In genomic region chr3:141782386-141782932, GRCh38 we compare ENCODE assay signal across 17 cellular contexts. TPM values are rescaled to one million over a fixed set of nuclear protein-coding genes. Genes with fewer than 3 reads are reported as not detected.
A peak's percentile ranks its signal among the peaks of the same experiment; 100 is the strongest.
DNase-seq lines count a peak whose midpoint lies in the region; ATAC-seq and TF ChIP-seq lines count a peak whose summit lies in the region.
"Had no signal": no experiment of that assay in that cellular context is flagged by ENCODE, and none has a peak within 500 bp of the region (broad histone marks: within the 10 kb centered on the region; RNA-seq: fewer than 3 reads in every experiment).

No MANE protein-coding gene starts in this region.

- no peak for TF ChIP-seq POLR2A in GM18505 (IDR thresholded peaks at IDR 0.05; ENCODE audit: borderline replicate concordance, extremely low read depth, insufficient read depth, insufficient read length)

- no peak for DNase-seq in left ventricle myocardium inferior
- no peak for DNase-seq in left ventricle myocardium superior
- peak; percentile 58 for DNase-seq in SK-MEL-5 (ENCODE audit: low read depth, low spot score)
- DNase-seq in fibroblast of mammary gland (ENCODE audit: low read depth): no peak
- DNase-seq in upper lobe of right lung: no peak
- DNase-seq in stimulated activated CD4-positive, alpha-beta T cell treated with anti-CD3 and anti-CD28 coated beads, Interleukin-2, amount 100 ng/mL, for 48 hours: no peak
- DNase-seq: activated CD4-positive, alpha-beta T cell treated with anti-CD3 and anti-CD28 coated beads, Interleukin-2, amount 10 ng/mL, durations not matched to agents 7 days and 5 days; activated effector memory CD4-positive, alpha-beta T cell treated with Interleukin-2 at 50 U/mL for 16 hours; EL; foreskin fibroblast; kidney glomerular epithelial cell; NCI-H187; stimulated activated CD8-positive, alpha-beta memory T cell treated with anti-CD3 and anti-CD28 coated beads, Interleukin-4, amount 100 ng/mL, for 48 hours had no signal

- TF ChIP-seq CTCF in left ventricle myocardium inferior (IDR thresholded peaks at IDR 0.05; ENCODE audit: borderline replicate concordance): peak; percentile 40
- peak; percentile 12 for TF ChIP-seq CTCF in fibroblast of mammary gland (conservative IDR thresholded peaks at IDR 0.05; ENCODE audit: control insufficient read depth, insufficient read depth, low read depth, low read length)
- no peak for TF ChIP-seq CTCF in upper lobe of right lung (IDR thresholded peaks at IDR 0.05)

- H3K4me1 ChIP-seq in left ventricle myocardium inferior (no peaks in the 10 kb centered on the region), upper lobe of right lung (no peaks in the 10 kb centered on the region)
- H3K4me1 ChIP-seq: vagina had no signal

- H3K27me3 ChIP-seq in left ventricle myocardium inferior (ENCODE audit: low read depth) (no peaks in the 10 kb centered on the region), upper lobe of right lung (no peaks in the 10 kb centered on the region)
- H3K27me3 ChIP-seq: vagina had no signal

- intact Hi-C loops in left ventricle myocardium inferior (cut with micrococcal nuclease) (loop anchor here (10.0 kb wide), 1 partner anchor 122 kb away; no protein-coding TSS in a partner anchor), left ventricle myocardium superior (cut with micrococcal nuclease) (no loop called here), upper lobe of right lung (cut with DNase I) (no loop called here)

- H3K4me3 ChIP-seq in left ventricle myocardium inferior (no peak overlapping the region), fibroblast of mammary gland (ENCODE audit: control insufficient read depth, low read depth, low read length) (no peak overlapping the region), upper lobe of right lung (no peak overlapping the region)
- H3K4me3 ChIP-seq: vagina had no signal

- H3K36me3 ChIP-seq in left ventricle myocardium inferior (no peaks in the 10 kb centered on the region), upper lobe of right lung (no peaks in the 10 kb centered on the region)
- H3K36me3 ChIP-seq: vagina had no signal

- no peaks in the 10 kb centered on the region for H3K9me3 ChIP-seq in left ventricle myocardium inferior (replicated peaks)
- H3K9me3 ChIP-seq in upper lobe of right lung: no peaks in the 10 kb centered on the region
- H3K9me3 ChIP-seq: vagina had no signal

- ATAC-seq in left ventricle myocardium superior: no peak
- peak; percentile 48 for ATAC-seq in upper lobe of right lung
- ATAC-seq in GM21526 (IDR thresholded peaks at IDR 0.05; ENCODE audit: low FRiP score, unreplicated experiment): no peak
- ATAC-seq in GM18505 (IDR thresholded peaks at IDR 0.05; ENCODE audit: unreplicated experiment): no peak

- H3K27ac ChIP-seq in left ventricle myocardium inferior (replicated peaks): no peak overlapping the region
- H3K27ac ChIP-seq in upper lobe of right lung: no peak overlapping the region
- H3K27ac ChIP-seq: vagina had no signal

- in situ Hi-C loops in SK-MEL-5 (cut with HindIII; ENCODE audit: low pct_unique_long_range_greater_than_20kb, low sequenced_read_pairs): loop anchor here (25.0 kb wide), 1 partner anchor 105 kb away; the partner anchor contains the start of gene ATP1B3

RNA-seq across cellular contexts. Expression of gene GRK7, which starts 19.3 kb away (rescaled TPM):
- total RNA-seq in left ventricle myocardium inferior: not detected
- not detected for total RNA-seq in left ventricle myocardium superior
- not detected in 2 replicates for total RNA-seq in SK-MEL-5 (2014; rRNA removed; shearing (Covaris generic))
- not detected in 2 replicates for polyA plus RNA-seq in SK-MEL-5 (2015; cell fraction: cytosol; rRNA removed)
- not detected in 2 replicates for polyA plus RNA-seq in SK-MEL-5 (2015; cell fraction: nucleus; rRNA removed)
- total RNA-seq in upper lobe of right lung: 0.12 TPM
- total RNA-seq: activated CD4-positive, alpha-beta T cell treated with anti-CD3 and anti-CD28 coated beads, Interleukin-2, amount 10 ng/mL, durations not matched to agents 7 days and 5 days had no signal
- polyA plus RNA-seq: IgD-negative memory B cell had no signal

RNA-seq across cellular contexts. Expression of gene RNF7, which starts 44.4 kb away (rescaled TPM):
- total RNA-seq in left ventricle myocardium inferior: 89.6 TPM
- 85.0 TPM for total RNA-seq in left ventricle myocardium superior
- 75.3 and 77.7 TPM in 2 replicates for total RNA-seq in SK-MEL-5 (2014; rRNA removed; shearing (Covaris generic))
- polyA plus RNA-seq in SK-MEL-5 (2015; cell fraction: cytosol; rRNA removed): 55.3 and 60.0 TPM in 2 replicates
- 10.8 and 28.5 TPM in 2 replicates for polyA plus RNA-seq in SK-MEL-5 (2015; cell fraction: nucleus; rRNA removed)
- 68.6 TPM for total RNA-seq in upper lobe of right lung
